Comparison of ENCODE assay signal across 8 cellular contexts in genomic region chr13:33799950-33800592, GRCh38. TPM values are rescaled to one million over a fixed set of nuclear protein-coding genes. Genes with fewer than 3 reads are reported as not detected.
DNase-seq lines count a peak whose midpoint lies in the region; ATAC-seq, FAIRE-seq and TF ChIP-seq lines count a peak whose summit lies in the region.

No MANE protein-coding gene starts in this region.

- intact Hi-C loops in OCI-LY7 (cut with micrococcal nuclease; ENCODE audit: unreplicated experiment) = loop anchor here (1.0 to 10.0 kb wide), 2 partner anchors 195 to 277 kb away; no protein-coding TSS in a partner anchor
- intact Hi-C loops in gastrocnemius medialis (cut with DNase I; ENCODE audit: low total_unique reads) = loop anchor here (10.0 kb wide), 1 partner anchor 1365 kb away; no protein-coding TSS in a partner anchor

- H3K4me1 ChIP-seq in OCI-LY7 (ENCODE audit: insufficient read depth, low read length, poor library complexity, severe bottlenecking) = peaks cover 49% of the 10 kb centered on the region
- H3K4me1 ChIP-seq in gastrocnemius medialis = peaks cover 17 to 39% of the 10 kb centered on the region in 2 donors

- in situ Hi-C loops in gastrocnemius medialis (cut with MboI; ENCODE audit: low sequenced_read_pairs in 4 of 4) = no loop called here

- H3K4me2 ChIP-seq in OCI-LY7 (ENCODE audit: low read length) = peak overlapping the region; percentile 43

- H3K79me2 ChIP-seq in OCI-LY7 (ENCODE audit: insufficient read depth, low read depth, low read length) = no peaks in the 10 kb centered on the region

- CTCF ChIA-PET in OCI-LY7 (lab: Charles Lee; ENCODE audit: unreplicated experiment) = interaction anchor here (1.0 to 1.5 kb wide), 5 partner anchors 8 to 276 kb away, joined by 3 to 9 read pairs (median 3); no protein-coding TSS in a partner anchor

- H3K27me3 ChIP-seq in gastrocnemius medialis = no peaks in the 10 kb centered on the region

- TF ChIP-seq CTCF in OCI-LY7 (conservative IDR thresholded peaks at IDR 0.05; ENCODE audit: low read length) (peak; percentile 91), fibroblast of the aortic adventitia (IDR thresholded peaks at IDR 0.05; ENCODE audit: insufficient read depth, low read length) (peak; percentile 55), gastrocnemius medialis (IDR thresholded peaks at IDR 0.05 in 4 of 5, conservative IDR thresholded peaks at IDR 0.05 in 1 of 5) (peak in 3 of 5 experiments; percentile 10 to 48 (median 31))

- H3K36me3 ChIP-seq in OCI-LY7 (ENCODE audit: insufficient read depth, low read length) = peaks cover 6% of the 10 kb centered on the region; the same call in 1 of the 2 replicates
- no peaks in the 10 kb centered on the region for H3K36me3 ChIP-seq in gastrocnemius medialis

- peak overlapping the region; percentile 43 for H3K27ac ChIP-seq in OCI-LY7 (ENCODE audit: low read depth, low read length, poor library complexity, severe bottlenecking)
- peak overlapping the region in 3 of 4 donors; percentile 15 to 35 (median 21) for H3K27ac ChIP-seq in gastrocnemius medialis

- H3K9me3 ChIP-seq in OCI-LY7 (ENCODE audit: low read length) = peaks cover 33% of the 10 kb centered on the region; the same call in 1 of the 2 replicates
- no peaks in the 10 kb centered on the region for H3K9me3 ChIP-seq in gastrocnemius medialis

- ATAC-seq in gastrocnemius medialis (no peak), HG03196 (IDR thresholded peaks at IDR 0.05; ENCODE audit: unreplicated experiment) (no peak)

- no TSS peak for BruUV-seq in OCI-LY7 (replicated peaks; lab: Mats Ljungman, UMichigan)

- TF ChIP-seq POLR2A in gastrocnemius medialis (IDR thresholded peaks at IDR 0.05) (no peak), H54 (IDR thresholded peaks at IDR 0.05; ENCODE audit: low read depth, low read length) (no peak)

- POLR2A ChIA-PET in OCI-LY7 (lab: Charles Lee) = interaction anchor here (0.6 to 4.2 kb wide), 14 partner anchors 8 to 278 kb away, joined by 3 to 46 read pairs (median 4); partner anchors contain the start of gene RFC3

- no peak for FAIRE-seq in H54 (lab: Jason Lieb, UNC)

- DNase-seq in NOMO-1 treated with DMSO at 0.1 percent for 48 hours (lab: John Stamatoyannopoulos, UW; ENCODE audit: unreplicated experiment) (peak; percentile 20), NOMO-1 treated with dmso at 0.1 percent for 144 hours (lab: John Stamatoyannopoulos, UW; ENCODE audit: unreplicated experiment) (no peak), OCI-LY7 (ENCODE audit: low spot score) (peak; percentile 76), fibroblast of the aortic adventitia (ENCODE audit: low read depth) (peak; percentile 71), gastrocnemius medialis (no peak), NCI-H187 (lab: John Stamatoyannopoulos, UW) (no peak), H54 (ENCODE audit: insufficient read length, low spot score) (no peak)

- H2AFZ ChIP-seq in OCI-LY7 (ENCODE audit: low read length) = peak overlapping the region; percentile 95

- H3K4me3 ChIP-seq in OCI-LY7 (ENCODE audit: low read depth, low read length, poor library complexity, severe bottlenecking) = no peak overlapping the region
- H3K4me3 ChIP-seq in fibroblast of the aortic adventitia (ENCODE audit: low read depth, low read length) = no peak overlapping the region
- H3K4me3 ChIP-seq in gastrocnemius medialis = no peak overlapping the region

- H3K9me2 ChIP-seq in OCI-LY7 (ENCODE audit: insufficient read depth, low read length) = no peaks in the 10 kb centered on the region

- no peaks in the 10 kb centered on the region for H4K20me1 ChIP-seq in OCI-LY7 (ENCODE audit: insufficient read depth, low read length)

RNA-seq across cellular contexts. Expression of gene RFC3, which starts 17.9 kb away (rescaled TPM):
- total RNA-seq in OCI-LY7 (2014; rRNA removed; shearing (Covaris generic)) = 97.6 and 108 TPM in 2 replicates
- total RNA-seq in OCI-LY7 (2022) (118 and 134 TPM in 2 replicates), fibroblast of the aortic adventitia (ENCODE audit: low replicate concordance) (10.2 and 38.9 TPM in 2 replicates), gastrocnemius medialis (1 to 10 TPM; 2.2 to 5.6 (median 3.7) TPM)

Comparison
In these comparisons a context has a peak if more than half of its experiments do, and no peak if none do; other contexts are left out.
1. DNase-seq: peak in NOMO-1 treated with DMSO at 0.1 percent for 48 hours (single experiment), OCI-LY7 (single experiment) and fibroblast of the aortic adventitia (single experiment); none in NOMO-1 treated with dmso at 0.1 percent for 144 hours (single experiment), gastrocnemius medialis (0 of 2), NCI-H187 (0 of 2) and H54 (single experiment).
2. CTCF ChIP-seq: peak in every context shown above with its lines; median percentile 91 in OCI-LY7; 55 in fibroblast of the aortic adventitia; 31 in gastrocnemius medialis.